Comparison of ENCODE assay signal across 8 cellular contexts in genomic region chr21:34836103-34836932, GRCh38.
DNase-seq lines count a peak whose midpoint lies in the region; ATAC-seq and TF ChIP-seq lines count a peak whose summit lies in the region.

No MANE protein-coding gene starts in this region.

- CTCF ChIA-PET in activated naive CD4-positive, alpha-beta T cell treated with anti-CD3 and anti-CD28 coated beads for 36 hours (lab: Charles Lee): no interaction called here

- H3K27me3 Mint-ChIP-seq in activated naive CD4-positive, alpha-beta T cell treated with anti-CD3 and anti-CD28 coated beads for 36 hours (ENCODE audit: low read depth): no peaks in the 10 kb centered on the region
- no peaks in the 10 kb centered on the region for H3K27me3 Mint-ChIP-seq in activated T-cell treated with anti-CD3 and anti-CD28 coated beads, Interleukin-2, amount 50 U/mL, for 72 hours (ENCODE audit: low read depth)
- no peaks in the 10 kb centered on the region for H3K27me3 Mint-ChIP-seq in endothelial cell (ENCODE audit: unreplicated experiment)

- no peak for TF ChIP-seq CTCF in endothelial cell (IDR thresholded peaks at IDR 0.05; ENCODE audit: unreplicated experiment)

- peak; percentile 87 to 88 for ATAC-seq in activated T-cell treated with anti-CD3 and anti-CD28 coated beads, Interleukin-2, amount 50 U/mL, for 72 hours (replicated peaks in 1 of 2)
- ATAC-seq in HG03139 (IDR thresholded peaks at IDR 0.05; ENCODE audit: unreplicated experiment): no peak

- peak; percentile 57 for DNase-seq in activated naive CD4-positive, alpha-beta T cell treated with anti-CD3 and anti-CD28 coated beads for 36 hours
- DNase-seq in activated naive CD4-positive, alpha-beta T cell (lab: John Stamatoyannopoulos, UW): no peak
- peak; percentile 68 to 70 for DNase-seq in activated T-cell treated with anti-CD3 and anti-CD28 coated beads, Interleukin-2, amount 50 U/mL, for 72 hours
- DNase-seq in iPS-NIHi7 (ENCODE audit: extremely low spot score) (peak; percentile 41), endothelial cell (ENCODE audit: low spot score) (no peak), activated gamma-delta T cell (lab: John Stamatoyannopoulos, UW) (no peak)
- peak; percentile 61 for DNase-seq in stimulated activated CD4-positive, alpha-beta T cell treated with anti-CD3 and anti-CD28 coated beads, Interleukin-4, amount 100 ng/mL, for 24 hours

- H3K9me3 Mint-ChIP-seq in activated naive CD4-positive, alpha-beta T cell treated with anti-CD3 and anti-CD28 coated beads for 36 hours: no peaks in the 10 kb centered on the region
- H3K9me3 Mint-ChIP-seq in activated T-cell treated with anti-CD3 and anti-CD28 coated beads, Interleukin-2, amount 50 U/mL, for 72 hours: no peaks in the 10 kb centered on the region
- no peaks in the 10 kb centered on the region for H3K9me3 Mint-ChIP-seq in endothelial cell (ENCODE audit: unreplicated experiment)

- H3K4me1 Mint-ChIP-seq in activated naive CD4-positive, alpha-beta T cell treated with anti-CD3 and anti-CD28 coated beads for 36 hours (ENCODE audit: low read depth): peaks cover 50% of the 10 kb centered on the region
- peaks cover 41% of the 10 kb centered on the region for H3K4me1 Mint-ChIP-seq in activated T-cell treated with anti-CD3 and anti-CD28 coated beads, Interleukin-2, amount 50 U/mL, for 72 hours (ENCODE audit: low read depth)
- H3K4me1 Mint-ChIP-seq in endothelial cell (ENCODE audit: unreplicated experiment): peaks cover 8% of the 10 kb centered on the region

- H3K4me3 Mint-ChIP-seq in activated naive CD4-positive, alpha-beta T cell treated with anti-CD3 and anti-CD28 coated beads for 36 hours: no peak overlapping the region
- H3K4me3 Mint-ChIP-seq in activated T-cell treated with anti-CD3 and anti-CD28 coated beads, Interleukin-2, amount 50 U/mL, for 72 hours: peak overlapping the region; percentile 27 to 63
- no peak overlapping the region for H3K4me3 Mint-ChIP-seq in endothelial cell (ENCODE audit: unreplicated experiment)

- peak overlapping the region; percentile 67 for H3K27ac Mint-ChIP-seq in activated naive CD4-positive, alpha-beta T cell treated with anti-CD3 and anti-CD28 coated beads for 36 hours
- peak overlapping the region; percentile 91 for H3K27ac Mint-ChIP-seq in activated T-cell treated with anti-CD3 and anti-CD28 coated beads, Interleukin-2, amount 50 U/mL, for 72 hours
- no peak overlapping the region for H3K27ac Mint-ChIP-seq in endothelial cell (ENCODE audit: unreplicated experiment)

- H3K36me3 Mint-ChIP-seq in activated naive CD4-positive, alpha-beta T cell treated with anti-CD3 and anti-CD28 coated beads for 36 hours (ENCODE audit: low read depth): peaks cover 56% of the 10 kb centered on the region
- peaks cover 12 to 26% of the 10 kb centered on the region in 2 donors for H3K36me3 Mint-ChIP-seq in activated T-cell treated with anti-CD3 and anti-CD28 coated beads, Interleukin-2, amount 50 U/mL, for 72 hours (ENCODE audit: insufficient read depth in 2 of 2)
- H3K36me3 Mint-ChIP-seq in endothelial cell (ENCODE audit: low read depth, unreplicated experiment): no peaks in the 10 kb centered on the region

- intact Hi-C loops in activated naive CD4-positive, alpha-beta T cell treated with anti-CD3 and anti-CD28 coated beads for 36 hours (cut with micrococcal nuclease): no loop called here

Comparison
In these comparisons a context has a peak if more than half of its experiments do, and no peak if none do; other contexts are left out.
1. DNase-seq: peak in activated naive CD4-positive, alpha-beta T cell treated with anti-CD3 and anti-CD28 coated beads for 36 hours (single experiment), activated T-cell treated with anti-CD3 and anti-CD28 coated beads, Interleukin-2, amount 50 U/mL, for 72 hours (2 of 2), iPS-NIHi7 (single experiment) and stimulated activated CD4-positive, alpha-beta T cell treated with anti-CD3 and anti-CD28 coated beads, Interleukin-4, amount 100 ng/mL, for 24 hours (single experiment); none in activated naive CD4-positive, alpha-beta T cell (0 of 4), endothelial cell (single experiment) and activated gamma-delta T cell (single experiment).
2. H3K4me3 Mint-ChIP-seq: peak in activated T-cell treated with anti-CD3 and anti-CD28 coated beads, Interleukin-2, amount 50 U/mL, for 72 hours (2 of 2); none in activated naive CD4-positive, alpha-beta T cell treated with anti-CD3 and anti-CD28 coated beads for 36 hours (single experiment) and endothelial cell (single experiment).